ENCODE assay signal across 8 cellular contexts in the genomic region with DNA sequence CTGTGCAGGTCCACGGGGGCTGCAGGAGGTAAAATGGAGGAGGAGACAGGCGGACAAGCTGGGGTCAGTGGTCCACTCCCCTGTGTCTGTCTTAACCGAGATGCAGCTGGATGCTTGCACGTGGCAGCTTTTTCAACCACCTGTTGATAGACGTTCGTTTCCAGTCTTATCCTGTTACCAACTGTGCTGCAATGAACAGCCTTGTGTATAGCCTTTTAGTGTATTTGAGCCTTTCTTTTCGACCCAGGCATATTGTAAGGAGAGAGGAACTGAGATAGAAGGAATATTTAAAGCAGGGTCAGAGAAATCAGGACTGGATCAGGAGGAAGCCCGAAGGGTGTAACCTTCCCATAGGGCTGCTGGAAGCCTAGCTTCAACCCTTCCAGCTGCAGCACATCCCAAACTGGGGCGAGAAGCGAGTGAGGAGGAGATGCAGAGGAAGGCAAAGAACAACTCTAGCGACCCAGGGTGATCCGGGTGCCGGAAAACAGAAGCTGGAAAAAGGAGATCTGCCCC. TPM values are rescaled to one million over a fixed set of nuclear protein-coding genes. Genes with fewer than 3 reads are reported as not detected.
DNase-seq lines count a peak whose midpoint lies in the region; ATAC-seq and TF ChIP-seq lines count a peak whose summit lies in the region.

No MANE protein-coding gene starts in this region.

- no peaks in the 10 kb centered on the region for H3K36me3 Mint-ChIP-seq in osteocyte (ENCODE audit: unreplicated experiment)

- H3K27ac ChIP-seq in VCaP, result peak overlapping the region; percentile 26; the same call in 1 of the 2 replicates

- H3K36me3 ChIP-seq in H7 (replicated peaks; ENCODE audit: control insufficient read depth, insufficient read depth, low read length), result no peaks in the 10 kb centered on the region

- H3K27ac Mint-ChIP-seq in osteocyte (ENCODE audit: unreplicated experiment), result no peak overlapping the region

- peak overlapping the region; percentile 43 for H3K4me3 ChIP-seq in H7 (ENCODE audit: insufficient read depth, low read depth, low read length)
- H3K4me3 ChIP-seq in fibroblast of pulmonary artery (replicated peaks; ENCODE audit: low read depth, low read length), result peak overlapping the region; percentile 51

- peaks cover 63% of the 10 kb centered on the region for H3K27me3 Mint-ChIP-seq in osteocyte (ENCODE audit: unreplicated experiment)

- DNase-seq in H7, result peak; percentile 34
- no peak for DNase-seq in fibroblast of pulmonary artery (ENCODE audit: low read depth)
- no peak for DNase-seq in osteocyte (ENCODE audit: extremely low spot score, unreplicated experiment)
- DNase-seq in NCI-H2196 treated with DMSO at 0.1 percent for 48 hours (lab: John Stamatoyannopoulos, UW; ENCODE audit: unreplicated experiment), result no peak
- no peak for DNase-seq in stimulated activated CD4-positive, alpha-beta T cell treated with anti-CD3 and anti-CD28 coated beads, Interleukin-1b, Interleukin-23, amount 100 ng/mL, for 48 hours
- no peak for DNase-seq in COR-L47 (lab: John Stamatoyannopoulos, UW)

- H3K4me1 Mint-ChIP-seq in osteocyte (ENCODE audit: unreplicated experiment), result peaks cover 31% of the 10 kb centered on the region

- no peaks in the 10 kb centered on the region for H3K9me3 Mint-ChIP-seq in osteocyte (ENCODE audit: unreplicated experiment)

- peaks cover 89% of the 10 kb centered on the region for H3K27me3 ChIP-seq in H7 (ENCODE audit: control insufficient read depth, insufficient read depth, low read length)

- no peak for TF ChIP-seq CTCF in VCaP (conservative IDR thresholded peaks at IDR 0.05)
- no peak for TF ChIP-seq CTCF in fibroblast of pulmonary artery (IDR thresholded peaks at IDR 0.05; ENCODE audit: low read length, missing control alignments)
- no peak for TF ChIP-seq CTCF in osteocyte (IDR thresholded peaks at IDR 0.05)

- peak overlapping the region; percentile 73 for H3K4me3 Mint-ChIP-seq in osteocyte (ENCODE audit: unreplicated experiment)

- ATAC-seq in HG02678 (IDR thresholded peaks at IDR 0.05; ENCODE audit: unreplicated experiment), result no peak

RNA-seq across cellular contexts. Expression of a gene that starts 11.4 kb away (rescaled TPM):
- total RNA-seq in H7 (2014; rRNA removed; shearing (Covaris generic)), result not detected in 2 replicates
- total RNA-seq in osteocyte, result not detected in 2 replicates

RNA-seq across cellular contexts. Expression of a gene that starts 25.9 kb away (rescaled TPM):
- 0.14 TPM in 1 of 2 replicates, not detected in the other for total RNA-seq in H7 (2014; rRNA removed; shearing (Covaris generic))
- not detected in 2 replicates for total RNA-seq in osteocyte

RNA-seq across cellular contexts. Expression of a gene that starts 34.5 kb away (rescaled TPM):
- total RNA-seq in H7 (2014; rRNA removed; shearing (Covaris generic)), result not detected in 2 replicates
- not detected in 2 replicates for total RNA-seq in osteocyte

RNA-seq across cellular contexts. Expression of a gene that starts 34.5 kb away (rescaled TPM):
- 26.1 and 27.2 TPM in 2 replicates for total RNA-seq in H7 (2014; rRNA removed; shearing (Covaris generic))
- total RNA-seq in osteocyte, result 46.8 and 52.9 TPM in 2 replicates

RNA-seq across cellular contexts. Expression of a gene that starts 40.4 kb away (rescaled TPM):
- 42.6 and 43.5 TPM in 2 replicates for total RNA-seq in H7 (2014; rRNA removed; shearing (Covaris generic))
- total RNA-seq in osteocyte, result 20.1 and 20.4 TPM in 2 replicates
